Comparison of ENCODE assay signal across 14 cellular contexts in the genomic region with DNA sequence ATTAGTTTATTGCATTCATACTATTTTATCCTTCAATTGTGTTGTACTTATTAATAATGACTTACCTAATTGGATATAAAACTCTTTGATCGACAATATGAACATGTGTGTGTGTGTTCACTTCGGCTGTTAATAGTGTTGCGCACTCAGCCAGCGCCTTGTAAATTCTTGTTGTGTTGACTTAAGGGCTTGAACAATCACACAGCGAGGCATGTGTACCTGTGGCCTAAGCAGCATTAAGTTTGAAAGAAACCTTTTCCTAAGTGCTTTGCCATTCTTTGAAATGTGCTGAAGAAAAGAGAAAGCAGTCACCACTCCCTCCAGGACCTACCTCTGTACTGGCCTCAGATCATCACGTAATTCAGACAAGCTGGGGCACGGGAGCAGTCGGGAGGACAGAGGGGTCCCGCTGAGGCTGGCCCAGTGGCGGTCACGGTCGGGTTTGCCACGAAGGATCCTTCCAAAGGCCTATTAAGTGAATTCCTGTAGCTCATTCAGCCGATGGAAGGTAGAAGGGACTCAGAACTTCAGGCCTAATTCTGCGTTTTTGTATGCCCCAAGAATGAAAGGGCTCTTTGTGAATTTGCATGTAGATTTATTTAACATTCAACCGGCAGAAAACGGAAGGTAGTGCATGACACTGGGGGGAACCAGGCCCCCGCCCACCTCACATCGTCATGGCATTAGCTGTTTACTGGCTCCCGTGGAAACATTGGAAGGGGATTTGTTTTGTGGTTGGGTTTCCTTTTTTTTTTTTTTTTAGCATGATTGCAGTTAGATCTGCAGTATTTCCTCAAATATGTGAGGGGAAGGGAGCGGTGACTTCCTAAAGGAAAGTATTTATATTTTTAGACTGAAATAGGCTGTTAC.
DNase-seq lines count a peak whose midpoint lies in the region; TF ChIP-seq lines count a peak whose summit lies in the region.
"Had no signal": no experiment of that assay in that cellular context is flagged by ENCODE, and none has a peak within 500 bp of the region (broad histone marks: within the 10 kb centered on the region; RNA-seq: fewer than 3 reads in every experiment).

No MANE protein-coding gene starts in this region.

- H3K4me3 ChIP-seq in sigmoid colon, result peak overlapping the region in 1 of 4 donors; percentile 5
- H3K4me3 ChIP-seq in dorsolateral prefrontal cortex, result peak overlapping the region in 24 of 59 donors; percentile 1 to 41 (median 13)
- H3K4me3 ChIP-seq: BLaER1 had no signal

- peak; percentile 18; the same call in 1 of the 2 replicates for TF ChIP-seq RAD21 in Ishikawa (IDR thresholded peaks at IDR 0.05; ENCODE audit: low read depth)

- no peaks in the 10 kb centered on the region for H3K9me3 Mint-ChIP-seq in dendritic cell treated with granulocyte-macrophage colony-stimulating factor and Interleukin-4, amounts not matched to agents 40 ng/mL and 50 ng/mL, for 4 days
- H3K9me3 Mint-ChIP-seq: stimulated activated memory B cell treated with anti-CD40 and anti-IgM and Interleukin-4, amounts not matched to agents 10 μg/mL and 1 μg/mL and 100 μg/mL, for 72 hours had no signal

- H3K4me1 ChIP-seq in sigmoid colon, result no peaks in the 10 kb centered on the region
- H3K4me1 ChIP-seq: BLaER1 had no signal

- intact Hi-C loops in dendritic cell treated with granulocyte-macrophage colony-stimulating factor and Interleukin-4, amounts not matched to agents 40 ng/mL and 50 ng/mL, for 4 days (cut with micrococcal nuclease), result no loop called here
- intact Hi-C loops in sigmoid colon (cut with DNase I), result no loop called here
- intact Hi-C loops in dorsolateral prefrontal cortex (cut with DNase I), result no loop called here

- peaks cover 13% of the 10 kb centered on the region for H3K4me1 Mint-ChIP-seq in dendritic cell treated with granulocyte-macrophage colony-stimulating factor and Interleukin-4, amounts not matched to agents 40 ng/mL and 50 ng/mL, for 4 days (ENCODE audit: low read depth)
- H3K4me1 Mint-ChIP-seq: stimulated activated memory B cell treated with anti-CD40 and anti-IgM and Interleukin-4, amounts not matched to agents 10 μg/mL and 1 μg/mL and 100 μg/mL, for 72 hours had no signal

- WGBS in sigmoid colon, 2 donors, result 12 to 42% methylated on average over 21 of the region's 21 CpGs

- no peaks in the 10 kb centered on the region for H3K9me3 ChIP-seq in sigmoid colon
- H3K9me3 ChIP-seq: BLaER1 had no signal

- TF ChIP-seq EP300 in Ishikawa (IDR thresholded peaks at IDR 0.05; ENCODE audit: borderline replicate concordance) (peak; percentile 80; the same call in 1 of the 2 replicates), sigmoid colon (IDR thresholded peaks at IDR 0.05) (no peak)

- no peaks in the 10 kb centered on the region for H3K36me3 Mint-ChIP-seq in dendritic cell treated with granulocyte-macrophage colony-stimulating factor and Interleukin-4, amounts not matched to agents 40 ng/mL and 50 ng/mL, for 4 days (ENCODE audit: low read depth)
- H3K36me3 Mint-ChIP-seq: stimulated activated memory B cell treated with anti-CD40 and anti-IgM and Interleukin-4, amounts not matched to agents 10 μg/mL and 1 μg/mL and 100 μg/mL, for 72 hours had no signal

- H3K36me3 ChIP-seq in sigmoid colon, result no peaks in the 10 kb centered on the region
- H3K36me3 ChIP-seq: BLaER1 had no signal

- no peak for TF ChIP-seq POLR2A in sigmoid colon (IDR thresholded peaks at IDR 0.05)

- DNase-seq in kidney tubule cell (ENCODE audit: low spot score) (peak; percentile 42), sigmoid colon (no peak), NCI-H2227 treated with DMSO at 0.1 percent for 48 hours (lab: John Stamatoyannopoulos, UW) (no peak), dorsolateral prefrontal cortex (no peak), NCI-H2081 (lab: John Stamatoyannopoulos, UW) (no peak)
- no peak for DNase-seq in stimulated activated CD4-positive, alpha-beta T cell treated with anti-CD3 and anti-CD28 coated beads, Interleukin-2, amount 100 ng/mL, for 24 hours
- DNase-seq: foreskin fibroblast; KG1; RPMI8226; stimulated activated CD4-positive, alpha-beta T cell treated with anti-CD3 and anti-CD28 coated beads, Interleukin-15, amount 100 ng/mL, for 24 hours had no signal

- H3K27ac ChIP-seq in sigmoid colon, result peak overlapping the region in 3 of 4 donors; percentile 8 to 49 (median 34)
- H3K27ac ChIP-seq in dorsolateral prefrontal cortex, result peak overlapping the region in 5 of 59 donors; percentile 22 to 50 (median 41)
- H3K27ac ChIP-seq: BLaER1 had no signal

- no peaks in the 10 kb centered on the region for H3K27me3 Mint-ChIP-seq in dendritic cell treated with granulocyte-macrophage colony-stimulating factor and Interleukin-4, amounts not matched to agents 40 ng/mL and 50 ng/mL, for 4 days

- no peak overlapping the region for H3K27ac Mint-ChIP-seq in dendritic cell treated with granulocyte-macrophage colony-stimulating factor and Interleukin-4, amounts not matched to agents 40 ng/mL and 50 ng/mL, for 4 days
- H3K27ac Mint-ChIP-seq: stimulated activated memory B cell treated with anti-CD40 and anti-IgM and Interleukin-4, amounts not matched to agents 10 μg/mL and 1 μg/mL and 100 μg/mL, for 72 hours had no signal

- H3K27me3 ChIP-seq in sigmoid colon, result no peaks in the 10 kb centered on the region
- H3K27me3 ChIP-seq in dorsolateral prefrontal cortex, result no peaks in the 10 kb centered on the region
- H3K27me3 ChIP-seq: BLaER1 had no signal

- H3K4me3 Mint-ChIP-seq in dendritic cell treated with granulocyte-macrophage colony-stimulating factor and Interleukin-4, amounts not matched to agents 40 ng/mL and 50 ng/mL, for 4 days, result peak overlapping the region; percentile 27
- H3K4me3 Mint-ChIP-seq: stimulated activated memory B cell treated with anti-CD40 and anti-IgM and Interleukin-4, amounts not matched to agents 10 μg/mL and 1 μg/mL and 100 μg/mL, for 72 hours had no signal

- no peak for TF ChIP-seq CTCF in sigmoid colon (IDR thresholded peaks at IDR 0.05)
- TF ChIP-seq CTCF in dorsolateral prefrontal cortex (IDR thresholded peaks at IDR 0.05 in 54 of 56, conservative IDR thresholded peaks at IDR 0.05 in 2 of 56; ENCODE audit: low read depth in 1 of 56, partially characterized antibody in 56 of 56), result no peak

TF ChIP-seq in Ishikawa, 13 proteins besides CTCF, POLR2A, EP300 and RAD21:
- TF ChIP-seq TCF12 (IDR thresholded peaks at IDR 0.05; ENCODE audit: low read depth), result peak; percentile 86
- 0 out of 2 replicates have a peak, but pooled peaks have one; percentile 27 for TF ChIP-seq YY1 (IDR thresholded peaks at IDR 0.05; ENCODE audit: low read depth)
- TF ChIP-seq CREB1 (IDR thresholded peaks at IDR 0.05; ENCODE audit: low read depth), result no peak
- TF ChIP-seq TAF1 (IDR thresholded peaks at IDR 0.05; ENCODE audit: low read depth), result no peak
- TF ChIP-seq TEAD4 (IDR thresholded peaks at IDR 0.05), result peak; percentile 74
- no peak for TF ChIP-seq EGR1 (IDR thresholded peaks at IDR 0.05)
- TF ChIP-seq, protein P1, sequence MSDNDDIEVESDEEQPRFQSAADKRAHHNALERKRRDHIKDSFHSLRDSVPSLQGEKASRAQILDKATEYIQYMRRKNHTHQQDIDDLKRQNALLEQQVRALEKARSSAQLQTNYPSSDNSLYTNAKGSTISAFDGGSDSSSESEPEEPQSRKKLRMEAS (IDR thresholded peaks at IDR 0.05), result peak; percentile 59; the same call in 1 of the 2 replicates
- peak; percentile 45; the same call in 1 of the 2 replicates for TF ChIP-seq FOXM1 (IDR thresholded peaks at IDR 0.05; ENCODE audit: borderline replicate concordance, low read depth)
- peak; percentile 63; the same call in 1 of the 2 replicates for TF ChIP-seq NFIC (IDR thresholded peaks at IDR 0.05)
- TF ChIP-seq ZBTB7A (IDR thresholded peaks at IDR 0.05; ENCODE audit: low read depth), result peak; percentile 62; the same call in 1 of the 2 replicates
- TF ChIP-seq, protein P2, sequence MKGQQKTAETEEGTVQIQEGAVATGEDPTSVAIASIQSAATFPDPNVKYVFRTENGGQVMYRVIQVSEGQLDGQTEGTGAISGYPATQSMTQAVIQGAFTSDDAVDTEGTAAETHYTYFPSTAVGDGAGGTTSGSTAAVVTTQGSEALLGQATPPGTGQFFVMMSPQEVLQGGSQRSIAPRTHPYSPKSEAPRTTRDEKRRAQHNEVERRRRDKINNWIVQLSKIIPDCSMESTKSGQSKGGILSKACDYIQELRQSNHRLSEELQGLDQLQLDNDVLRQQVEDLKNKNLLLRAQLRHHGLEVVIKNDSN (IDR thresholded peaks at IDR 0.05), result peak; percentile 48
TF ChIP-seq in Ishikawa: peak in this region for 8.
